In the genomic region with DNA sequence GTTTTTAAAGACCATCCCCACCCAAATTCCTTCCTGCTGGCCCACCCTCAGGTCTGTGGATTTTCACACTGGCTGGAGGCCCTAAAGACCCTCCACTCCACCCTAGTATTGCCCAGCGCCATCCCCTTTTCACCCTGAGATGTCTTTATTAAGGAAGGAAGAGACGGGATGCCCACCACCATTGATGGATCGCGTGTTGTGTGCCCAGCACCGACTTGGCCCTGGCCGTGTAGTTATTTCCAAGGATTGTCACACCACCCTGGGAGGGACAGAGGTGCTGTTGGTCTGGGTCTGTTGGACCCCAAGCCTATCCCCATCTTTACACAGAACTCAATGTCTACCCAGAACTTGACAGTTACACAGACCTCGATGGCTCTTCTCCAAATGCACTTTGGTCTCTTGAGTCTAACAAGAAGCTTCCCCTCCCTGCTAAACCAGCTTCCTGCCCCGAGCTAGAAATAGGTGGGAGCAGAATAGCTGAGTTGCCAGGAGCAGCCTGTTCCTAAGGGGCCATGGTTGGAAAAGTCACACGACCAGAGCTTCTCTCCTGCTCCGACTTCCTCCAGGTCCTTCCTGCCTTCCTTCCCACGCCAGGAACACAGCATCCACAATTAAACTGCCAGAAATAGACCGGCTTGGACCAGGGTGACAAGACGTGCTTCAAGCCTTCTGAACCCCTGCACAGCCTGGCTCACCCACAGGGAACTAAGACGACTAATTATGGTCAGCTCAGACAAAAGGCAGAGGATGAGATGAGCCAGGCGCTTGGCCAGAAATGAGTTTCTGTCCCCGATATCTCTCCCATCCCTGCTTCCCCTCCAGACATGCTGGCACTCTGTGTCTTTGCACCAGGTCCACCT, we compare ENCODE assay signal across 1 cellular context.
TF ChIP-seq lines count a peak whose summit lies in the region.

No MANE protein-coding gene starts in this region.

TF ChIP-seq in GM12878, 131 proteins besides CTCF, POLR2A, EP300 and RAD21 (continued from another document):
- TF ChIP-seq, protein P1, sequence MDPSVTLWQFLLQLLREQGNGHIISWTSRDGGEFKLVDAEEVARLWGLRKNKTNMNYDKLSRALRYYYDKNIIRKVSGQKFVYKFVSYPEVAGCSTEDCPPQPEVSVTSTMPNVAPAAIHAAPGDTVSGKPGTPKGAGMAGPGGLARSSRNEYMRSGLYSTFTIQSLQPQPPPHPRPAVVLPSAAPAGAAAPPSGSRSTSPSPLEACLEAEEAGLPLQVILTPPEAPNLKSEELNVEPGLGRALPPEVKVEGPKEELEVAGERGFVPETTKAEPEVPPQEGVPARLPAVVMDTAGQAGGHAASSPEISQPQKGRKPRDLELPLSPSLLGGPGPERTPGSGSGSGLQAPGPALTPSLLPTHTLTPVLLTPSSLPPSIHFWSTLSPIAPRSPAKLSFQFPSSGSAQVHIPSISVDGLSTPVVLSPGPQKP (IDR thresholded peaks at IDR 0.05; ENCODE audit: low read depth, low read length): no peak
- no peak for TF ChIP-seq SPI1 (IDR thresholded peaks at IDR 0.05; ENCODE audit: borderline replicate concordance, insufficient read depth, low read depth, low read length)
- TF ChIP-seq ATF3 (IDR thresholded peaks at IDR 0.05; ENCODE audit: borderline replicate concordance, extremely low read depth, low read depth, low read length): no peak
- TF ChIP-seq NR2C1 (IDR thresholded peaks at IDR 0.05): no peak
- TF ChIP-seq CHD4 (IDR thresholded peaks at IDR 0.05): no peak
- TF ChIP-seq RB1 (IDR thresholded peaks at IDR 0.05; ENCODE audit: borderline replicate concordance): no peak
- no peak for TF ChIP-seq ESRRA (IDR thresholded peaks at IDR 0.05; ENCODE audit: low read length)
- TF ChIP-seq KLF5 (IDR thresholded peaks at IDR 0.05; ENCODE audit: partially characterized antibody): no peak
- TF ChIP-seq BMI1 (IDR thresholded peaks at IDR 0.05; ENCODE audit: borderline replicate concordance): no peak
- TF ChIP-seq, protein P2, sequence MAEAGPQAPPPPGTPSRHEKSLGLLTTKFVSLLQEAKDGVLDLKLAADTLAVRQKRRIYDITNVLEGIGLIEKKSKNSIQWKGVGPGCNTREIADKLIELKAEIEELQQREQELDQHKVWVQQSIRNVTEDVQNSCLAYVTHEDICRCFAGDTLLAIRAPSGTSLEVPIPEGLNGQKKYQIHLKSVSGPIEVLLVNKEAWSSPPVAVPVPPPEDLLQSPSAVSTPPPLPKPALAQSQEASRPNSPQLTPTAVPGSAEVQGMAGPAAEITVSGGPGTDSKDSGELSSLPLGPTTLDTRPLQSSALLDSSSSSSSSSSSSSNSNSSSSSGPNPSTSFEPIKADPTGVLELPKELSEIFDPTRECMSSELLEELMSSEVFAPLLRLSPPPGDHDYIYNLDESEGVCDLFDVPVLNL (IDR thresholded peaks at IDR 0.05; ENCODE audit: low read depth, low read length): no peak
- TF ChIP-seq, protein P3, sequence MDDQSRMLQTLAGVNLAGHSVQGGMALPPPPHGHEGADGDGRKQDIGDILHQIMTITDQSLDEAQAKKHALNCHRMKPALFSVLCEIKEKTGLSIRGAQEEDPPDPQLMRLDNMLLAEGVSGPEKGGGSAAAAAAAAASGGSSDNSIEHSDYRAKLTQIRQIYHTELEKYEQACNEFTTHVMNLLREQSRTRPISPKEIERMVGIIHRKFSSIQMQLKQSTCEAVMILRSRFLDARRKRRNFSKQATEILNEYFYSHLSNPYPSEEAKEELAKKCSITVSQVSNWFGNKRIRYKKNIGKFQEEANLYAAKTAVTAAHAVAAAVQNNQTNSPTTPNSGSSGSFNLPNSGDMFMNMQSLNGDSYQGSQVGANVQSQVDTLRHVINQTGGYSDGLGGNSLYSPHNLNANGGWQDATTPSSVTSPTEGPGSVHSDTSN (IDR thresholded peaks at IDR 0.05; ENCODE audit: insufficient replicate concordance, low read depth, low read length): no peak
- no peak for TF ChIP-seq EGR1 (IDR thresholded peaks at IDR 0.05; ENCODE audit: borderline replicate concordance in 1 of 2, low read depth in 2 of 2, low read length in 2 of 2)
- no peak for TF ChIP-seq MTA3 (IDR thresholded peaks at IDR 0.05; ENCODE audit: borderline replicate concordance, low read length)
- TF ChIP-seq, protein P4, sequence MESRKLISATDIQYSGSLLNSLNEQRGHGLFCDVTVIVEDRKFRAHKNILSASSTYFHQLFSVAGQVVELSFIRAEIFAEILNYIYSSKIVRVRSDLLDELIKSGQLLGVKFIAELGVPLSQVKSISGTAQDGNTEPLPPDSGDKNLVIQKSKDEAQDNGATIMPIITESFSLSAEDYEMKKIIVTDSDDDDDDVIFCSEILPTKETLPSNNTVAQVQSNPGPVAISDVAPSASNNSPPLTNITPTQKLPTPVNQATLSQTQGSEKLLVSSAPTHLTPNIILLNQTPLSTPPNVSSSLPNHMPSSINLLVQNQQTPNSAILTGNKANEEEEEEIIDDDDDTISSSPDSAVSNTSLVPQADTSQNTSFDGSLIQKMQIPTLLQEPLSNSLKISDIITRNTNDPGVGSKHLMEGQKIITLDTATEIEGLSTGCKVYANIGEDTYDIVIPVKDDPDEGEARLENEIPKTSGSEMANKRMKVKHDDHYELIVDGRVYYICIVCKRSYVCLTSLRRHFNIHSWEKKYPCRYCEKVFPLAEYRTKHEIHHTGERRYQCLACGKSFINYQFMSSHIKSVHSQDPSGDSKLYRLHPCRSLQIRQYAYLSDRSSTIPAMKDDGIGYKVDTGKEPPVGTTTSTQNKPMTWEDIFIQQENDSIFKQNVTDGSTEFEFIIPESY (IDR thresholded peaks at IDR 0.05): no peak
